ENCODE assay signal across 17 cellular contexts in the genomic region with DNA sequence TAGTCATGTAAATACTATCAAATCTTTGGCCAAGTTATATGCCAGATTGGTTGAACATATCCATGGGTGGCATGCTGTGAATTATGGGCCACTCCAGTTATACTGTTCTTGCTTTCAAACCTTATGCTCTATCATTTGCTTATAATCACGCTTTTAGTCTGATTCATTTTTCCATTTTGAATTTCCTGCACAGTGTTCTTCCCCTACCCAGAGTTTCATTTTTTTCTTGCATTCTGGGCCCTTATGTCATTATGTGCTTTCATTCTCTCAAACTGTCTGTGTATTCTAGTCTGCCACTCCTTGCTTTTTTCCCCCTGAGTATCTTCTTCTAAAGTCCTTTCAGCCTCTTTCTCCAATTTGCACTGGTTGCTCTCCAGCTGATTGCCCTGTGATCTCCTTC.
"Had no signal": no experiment of that assay in that cellular context is flagged by ENCODE, and none has a peak within 500 bp of the region (broad histone marks: within the 10 kb centered on the region; RNA-seq: fewer than 3 reads in every experiment).

No MANE protein-coding gene starts in this region.

- H3K27ac Mint-ChIP-seq: natural killer cell, type B pancreatic cell had no signal

- H3K36me3 Mint-ChIP-seq: natural killer cell, type B pancreatic cell had no signal

- H3K27ac ChIP-seq: gastroesophageal sphincter, suprapubic skin, thyroid gland had no signal

- H3K27me3 Mint-ChIP-seq: type B pancreatic cell had no signal

- H3K27me3 ChIP-seq: gastroesophageal sphincter, suprapubic skin, thyroid gland had no signal

- H3K4me3 ChIP-seq: gastroesophageal sphincter, mucosa of descending colon, suprapubic skin, thyroid gland had no signal

- H3K4me1 ChIP-seq: gastroesophageal sphincter, suprapubic skin, thyroid gland had no signal

- ATAC-seq: esophagus mucosa, gastroesophageal sphincter, left lobe of liver, mucosa of descending colon, natural killer cell, sciatic nerve had no signal

- H3K4me1 Mint-ChIP-seq: neural crest cell had no signal

- DNase-seq: effector memory CD4-positive, alpha-beta T cell; glutamatergic neuron; islet precursor cell; mucosa of descending colon; natural killer cell; posterior cingulate gyrus; stimulated activated CD4-positive, alpha-beta T cell treated with anti-CD3 and anti-CD28 coated beads, Interleukin-2, amount 100 ng/mL, for 24 hours; stimulated activated CD4-positive, alpha-beta T cell treated with anti-CD3 and anti-CD28 coated beads, Interleukin-4, amount 100 ng/mL, for 4 hours; stimulated activated naive CD4-positive, alpha-beta T cell; thyroid gland had no signal

- H3K9me3 ChIP-seq: gastroesophageal sphincter, mucosa of descending colon, suprapubic skin, thyroid gland had no signal

- H3K9me3 Mint-ChIP-seq: natural killer cell had no signal

- H3K36me3 ChIP-seq: gastroesophageal sphincter, suprapubic skin, thyroid gland had no signal

- H3K4me3 Mint-ChIP-seq: natural killer cell, neural crest cell, type B pancreatic cell had no signal
